In genomic region chr7:64902461-64902805, GRCh38 we compare ENCODE assay signal across 8 cellular contexts. TPM values are rescaled to one million over a fixed set of nuclear protein-coding genes. Genes with fewer than 3 reads are reported as not detected.
DNase-seq lines count a peak whose midpoint lies in the region; ATAC-seq, FAIRE-seq and TF ChIP-seq lines count a peak whose summit lies in the region.
"Not testable (repeated sequence)": the region's sequence is repeated elsewhere in the genome, so short reads cannot be mapped to it uniquely, and the experiment has no call there.

No MANE protein-coding gene starts in this region.

- not testable (repeated sequence) for H3K4ac ChIP-seq in mesenchymal stem cell (ENCODE audit: low read depth in 1 of 2, low read length in 2 of 2)

- not testable (repeated sequence) for BruUV-seq in Caco-2 (replicated peaks; lab: Mats Ljungman, UMichigan)

- not testable (repeated sequence) for H3K9me3 ChIP-seq in Caco-2; MM.1S (replicated peaks; ENCODE audit: insufficient read depth, low read length); astrocyte (ENCODE audit: insufficient read depth, low read depth, low read length); mesenchymal stem cell (ENCODE audit: control insufficient read depth, low read length); psoas muscle; upper lobe of left lung

- not testable (repeated sequence) for H2BK120ac ChIP-seq in mesenchymal stem cell (ENCODE audit: low read depth, low read length)

- POLR2A ChIA-PET in Caco-2 (lab: Charles Lee): interaction anchor here (0.6 to 1.0 kb wide), 2 partner anchors 12 to 14 kb away, joined by 3 read pairs; no protein-coding TSS in a partner anchor
- POLR2A ChIA-PET in WTC11 (lab: Charles Lee): interaction anchor here (0.7 to 0.9 kb wide), 2 partner anchors 14 to 108 kb away, joined by 3 read pairs; partner anchors contain the start of gene ZNF138

- H3K4me2 ChIP-seq in MM.1S (ENCODE audit: low read depth, low read length) (peak overlapping the region; percentile 66; the same call in 1 of the 2 replicates), astrocyte (ENCODE audit: low read length) (peak overlapping the region; percentile 92)
- H3K4me2 ChIP-seq in mesenchymal stem cell (ENCODE audit: low read length, poor library complexity, severe bottlenecking): not testable (repeated sequence)

- not testable (repeated sequence) for H4K91ac ChIP-seq in mesenchymal stem cell (ENCODE audit: low read length)

- not testable (repeated sequence) for H3K27me3 ChIP-seq in Caco-2 (replicated peaks; ENCODE audit: control insufficient read depth, insufficient read depth, low read length); MM.1S (replicated peaks; ENCODE audit: insufficient read depth, low read length); astrocyte (ENCODE audit: insufficient read depth, low read length); mesenchymal stem cell (ENCODE audit: control insufficient read depth in 1 of 2, insufficient read depth in 1 of 2, low read length in 2 of 2); psoas muscle (ENCODE audit: insufficient read depth in 3 of 3, low read length in 2 of 3); upper lobe of left lung

- H3K36me3 Mint-ChIP-seq in Caco-2 (ENCODE audit: insufficient read depth, unreplicated experiment): peaks cover 25% of the 10 kb centered on the region
- not testable (repeated sequence) for H3K36me3 Mint-ChIP-seq in WTC11; astrocyte (ENCODE audit: low read depth, unreplicated experiment)

- 77% methylated on average over 11 of the region's 11 CpGs for WGBS in mesenchymal stem cell
- 62 to 70% (median 64%) methylated on average over 11 of the region's 11 CpGs for WGBS in psoas muscle, 3 donors
- WGBS in upper lobe of left lung, 2 donors: 70 to 78% methylated on average over 11 of the region's 11 CpGs

- not testable (repeated sequence) for H2BK12ac ChIP-seq in mesenchymal stem cell (ENCODE audit: low read length in 2 of 2)

- not testable (repeated sequence) for H3K27me3 Mint-ChIP-seq in Caco-2 (ENCODE audit: insufficient read depth, unreplicated experiment); WTC11 (ENCODE audit: low read depth); astrocyte (ENCODE audit: low read depth, unreplicated experiment)

- H3K9me3 Mint-ChIP-seq in Caco-2 (ENCODE audit: unreplicated experiment); WTC11; astrocyte (ENCODE audit: unreplicated experiment): not testable (repeated sequence)

- not testable (repeated sequence) for H3K27ac ChIP-seq in MM.1S (ENCODE audit: low read length); astrocyte (ENCODE audit: low read depth, low read length); mesenchymal stem cell (ENCODE audit: low read length, poor library complexity, severe bottlenecking); psoas muscle; upper lobe of left lung

- ATAC-seq in WTC11; psoas muscle; upper lobe of left lung (ENCODE audit: low FRiP score in 2 of 2): not testable (repeated sequence)

- not testable (repeated sequence) for H2AK5ac ChIP-seq in mesenchymal stem cell (ENCODE audit: low read length, severe bottlenecking)

- not testable (repeated sequence) for H3K23ac ChIP-seq in mesenchymal stem cell (ENCODE audit: low read length in 2 of 2)

- H3K36me3 ChIP-seq in Caco-2 (ENCODE audit: control insufficient read depth, insufficient read depth, low read length); MM.1S (replicated peaks; ENCODE audit: insufficient read depth, low read length); astrocyte (ENCODE audit: insufficient read depth, low read length); mesenchymal stem cell (ENCODE audit: control insufficient read depth in 1 of 2, insufficient read depth in 2 of 2, low read depth in 1 of 2, low read length in 2 of 2); psoas muscle (ENCODE audit: insufficient read depth in 1 of 2, low read depth in 1 of 2); upper lobe of left lung: not testable (repeated sequence)

- not testable (repeated sequence) for H3K18ac ChIP-seq in mesenchymal stem cell (ENCODE audit: low read depth in 1 of 2, low read length in 2 of 2)

- H3K9me2 ChIP-seq in MM.1S (replicated peaks; ENCODE audit: insufficient read depth, low read length): not testable (repeated sequence)

- not testable (repeated sequence) for H3K9ac ChIP-seq in MM.1S (ENCODE audit: low read length); astrocyte (ENCODE audit: low read length)
- H3K9ac ChIP-seq in mesenchymal stem cell (ENCODE audit: low read length): peak overlapping the region; percentile 96

- H2BK5ac ChIP-seq in mesenchymal stem cell (ENCODE audit: low read depth, low read length, poor library complexity, severe bottlenecking): not testable (repeated sequence)

- peak overlapping the region; percentile 95 for H3K4me3 Mint-ChIP-seq in Caco-2 (ENCODE audit: unreplicated experiment)
- peak overlapping the region; percentile 96 for H3K4me3 Mint-ChIP-seq in WTC11
- H3K4me3 Mint-ChIP-seq in astrocyte (ENCODE audit: unreplicated experiment): peak overlapping the region; percentile 40

- CTCF ChIA-PET in Caco-2 (lab: Charles Lee) (interaction anchor here (1.2 kb wide), 1 partner anchor 14 kb away, joined by 4 read pairs; no protein-coding TSS in a partner anchor), WTC11 (lab: Charles Lee) (interaction anchor here (3.0 kb wide), 1 partner anchor 14 kb away, joined by 17 read pairs; no protein-coding TSS in a partner anchor)

- not testable (repeated sequence) for DNase-seq in Caco-2; MM.1S; WTC11 (ENCODE audit: low spot score); astrocyte (ENCODE audit: low read depth); fibroblast of mammary gland (ENCODE audit: low read depth); mesenchymal stem cell; psoas muscle; upper lobe of left lung

- peaks cover 22% of the 10 kb centered on the region for H3K4me1 Mint-ChIP-seq in Caco-2 (ENCODE audit: low read depth, unreplicated experiment)
- peaks cover 32% of the 10 kb centered on the region for H3K4me1 Mint-ChIP-seq in WTC11
- H3K4me1 Mint-ChIP-seq in astrocyte (ENCODE audit: low read depth, unreplicated experiment): peaks cover 11% of the 10 kb centered on the region

- TF ChIP-seq CTCF in Caco-2 (IDR thresholded peaks at IDR 0.05; ENCODE audit: insufficient read depth in 1 of 2, low read depth in 1 of 2, low read length in 1 of 2, severe bottlenecking in 1 of 2, unreplicated experiment in 1 of 2); MM.1S (IDR thresholded peaks at IDR 0.05; ENCODE audit: low read length); WTC11 (IDR thresholded peaks at IDR 0.05); astrocyte (IDR thresholded peaks at IDR 0.05; ENCODE audit: insufficient read depth, low read depth, low read length); fibroblast of mammary gland (conservative IDR thresholded peaks at IDR 0.05; ENCODE audit: control insufficient read depth, insufficient read depth, low read depth, low read length); psoas muscle (IDR thresholded peaks at IDR 0.05); upper lobe of left lung (IDR thresholded peaks at IDR 0.05): not testable (repeated sequence)

- H3K4me3 ChIP-seq in Caco-2 (ENCODE audit: low read depth, low read length): not testable (repeated sequence)
- H3K4me3 ChIP-seq in MM.1S (ENCODE audit: low read length) (peak overlapping the region; percentile 99), astrocyte (ENCODE audit: insufficient read depth, low read depth, low read length) (peak overlapping the region; percentile 99), fibroblast of mammary gland (ENCODE audit: control insufficient read depth, low read depth, low read length) (peak overlapping the region; percentile 86), mesenchymal stem cell (ENCODE audit: insufficient read depth in 1 of 2, low read depth in 1 of 2, low read length in 2 of 2) (peak overlapping the region in 1 of 2 experiments; percentile 99), psoas muscle (peak overlapping the region; percentile 75), upper lobe of left lung (peak overlapping the region in 3 of 4 donors; percentile 76 to 81 (median 80))

- H4K8ac ChIP-seq in mesenchymal stem cell (ENCODE audit: low read length): not testable (repeated sequence)

- not testable (repeated sequence) for H2BK15ac ChIP-seq in mesenchymal stem cell (ENCODE audit: low read depth, poor library complexity, severe bottlenecking)

- not testable (repeated sequence) for TF ChIP-seq EP300 in upper lobe of left lung (IDR thresholded peaks at IDR 0.05)

- FAIRE-seq in astrocyte (lab: Jason Lieb, UNC): not testable (repeated sequence)

- not testable (repeated sequence) for H4K20me1 ChIP-seq in MM.1S (ENCODE audit: insufficient read depth, low read length); astrocyte (ENCODE audit: insufficient read depth, low read length)

- H3K27ac Mint-ChIP-seq in Caco-2 (ENCODE audit: unreplicated experiment) (peak overlapping the region; percentile 94), WTC11 (peak overlapping the region; percentile 91)
- not testable (repeated sequence) for H3K27ac Mint-ChIP-seq in astrocyte (ENCODE audit: unreplicated experiment)

- H2AFZ ChIP-seq in MM.1S (ENCODE audit: low read length): peak overlapping the region; percentile 81
- H2AFZ ChIP-seq in astrocyte (ENCODE audit: low read depth, low read length): peak overlapping the region; percentile 99
- peak overlapping the region; percentile 23 for H2AFZ ChIP-seq in mesenchymal stem cell (ENCODE audit: low read depth, low read length)

- peaks cover 18% of the 10 kb centered on the region for H3K79me1 ChIP-seq in mesenchymal stem cell (replicated peaks; ENCODE audit: low read length, poor library complexity, severe bottlenecking)

- intact Hi-C loops in Caco-2 (cut with micrococcal nuclease; ENCODE audit: unreplicated experiment); psoas muscle (cut with DNase I): not testable (repeated sequence)

- not testable (repeated sequence) for H3F3A ChIP-seq in MM.1S (ENCODE audit: insufficient read depth, low read length)

- peaks cover 37% of the 10 kb centered on the region for H3K79me2 ChIP-seq in MM.1S (ENCODE audit: low read length)
- peaks cover 42% of the 10 kb centered on the region for H3K79me2 ChIP-seq in astrocyte (ENCODE audit: insufficient read depth, low read length)

- not testable (repeated sequence) for H3K14ac ChIP-seq in mesenchymal stem cell (ENCODE audit: low read length in 2 of 2)

- TF ChIP-seq POLR2A in upper lobe of left lung (IDR thresholded peaks at IDR 0.05): not testable (repeated sequence)

- not testable (repeated sequence) for H3K4me1 ChIP-seq in Caco-2; MM.1S (ENCODE audit: low read length); astrocyte (ENCODE audit: insufficient read depth, low read length); mesenchymal stem cell (ENCODE audit: control insufficient read depth, insufficient read depth, low read depth, low read length)
- H3K4me1 ChIP-seq in psoas muscle (peaks cover 12% of the 10 kb centered on the region), upper lobe of left lung (peaks cover 5 to 21% (median 8%) of the 10 kb centered on the region in 4 donors)

RNA-seq across cellular contexts. Expression of gene ZNF273, which starts 0.6 kb away (rescaled TPM):
- total RNA-seq in Caco-2 (2022) (10.1 and 10.7 TPM in 2 replicates), WTC11 (2021) (11.3 to 12.8 TPM (median 12.1 TPM) in 3 replicates), astrocyte (3.5 and 5.0 TPM in 2 replicates), psoas muscle (1 to 10 TPM; 1.2 to 2.9 (median 1.9) TPM), upper lobe of left lung (10 to 100 TPM in 3 of 6 donors, 1 to 10 TPM in 3; 3.2 to 29.6 (median 7.6) TPM)
- 1.4 TPM for polyA plus RNA-seq in mesenchymal stem cell (2013, experiment 1 of 2)
- 1.2 TPM for polyA plus RNA-seq in mesenchymal stem cell (2013, experiment 2 of 2)
- 1 to 10 TPM in 2 of 3 donors, under 1 TPM in 1; 0.96 to 3.0 (median 1.5) TPM for polyA plus RNA-seq in psoas muscle

Comparison
In these comparisons a context has a peak if more than half of its experiments do, and no peak if none do; other contexts are left out.
1. H3K4me3 Mint-ChIP-seq: peak in every context shown above with its lines; median percentile 96 in WTC11; 95 in Caco-2; 40 in astrocyte.
2. H2AFZ ChIP-seq: peak in every context shown above with its lines; median percentile 99 in astrocyte; 81 in MM.1S; 23 in mesenchymal stem cell.